Comparison of ENCODE assay signal across 15 cellular contexts in the genomic region with DNA sequence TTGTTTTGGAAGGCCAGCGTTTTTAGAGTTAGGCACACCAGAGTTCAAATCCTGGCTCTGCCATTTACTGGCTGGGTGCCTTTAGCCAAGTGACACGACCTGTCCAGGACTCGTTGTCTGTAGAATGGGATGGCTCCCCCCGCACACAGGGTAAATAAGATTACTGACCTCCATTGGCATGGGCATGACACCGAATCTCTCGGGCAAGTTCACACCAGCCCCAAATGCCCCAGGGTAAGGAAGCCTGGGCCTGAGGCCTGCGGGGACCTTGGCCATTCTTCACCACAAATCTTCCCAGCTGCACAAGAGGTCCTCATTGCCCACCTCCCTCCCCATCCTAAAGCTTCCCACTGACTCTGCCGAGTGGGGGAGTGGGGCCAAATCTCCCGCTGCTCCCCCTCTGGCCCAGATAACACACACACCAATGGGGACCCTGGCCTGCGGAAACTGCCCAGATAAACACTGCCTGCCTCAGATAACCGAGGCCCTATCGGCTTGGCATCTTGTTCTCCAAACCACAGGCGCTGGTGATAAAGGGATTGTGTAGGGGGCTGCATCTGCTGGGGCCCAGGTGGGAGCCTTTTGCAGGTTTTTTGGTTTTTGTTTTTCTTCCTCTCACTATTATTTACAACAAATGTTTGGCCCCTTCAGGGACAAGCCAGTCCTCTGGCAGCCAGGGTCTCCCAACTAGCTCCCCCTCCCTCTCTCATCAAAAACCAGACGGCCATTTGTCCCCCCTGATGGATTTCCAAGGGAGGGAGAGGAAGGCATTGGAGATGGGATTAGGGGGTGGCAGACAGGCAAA.
"Had no signal": no experiment of that assay in that cellular context is flagged by ENCODE, and none has a peak within 500 bp of the region (broad histone marks: within the 10 kb centered on the region; RNA-seq: fewer than 3 reads in every experiment).

No MANE protein-coding gene starts in this region.

- H3K4me1 Mint-ChIP-seq: immature natural killer cell had no signal

- H3K36me3 Mint-ChIP-seq: immature natural killer cell; naive thymus-derived CD8-positive, alpha-beta T cell had no signal

- H3K9me3 Mint-ChIP-seq: effector memory CD8-positive, alpha-beta T cell; immature natural killer cell; naive thymus-derived CD8-positive, alpha-beta T cell had no signal

- H3K4me3 Mint-ChIP-seq: effector memory CD8-positive, alpha-beta T cell; immature natural killer cell; naive thymus-derived CD8-positive, alpha-beta T cell had no signal

- DNase-seq: effector memory CD8-positive, alpha-beta T cell; foreskin keratinocyte; immature natural killer cell; kidney; left cardiac atrium; left ventricle myocardium superior; naive thymus-derived CD8-positive, alpha-beta T cell; stimulated activated CD4-positive, alpha-beta T cell treated with anti-CD3 and anti-CD28 coated beads, Interleukin-2, amount 100 ng/mL, for 24 hours; stimulated activated CD4-positive, alpha-beta T cell treated with anti-CD3 and anti-CD28 coated beads, Interleukin-4, amount 100 ng/mL, for 4 hours; stimulated activated naive CD4-positive, alpha-beta T cell; stomach; transverse colon had no signal

- H3K9me3 ChIP-seq: stomach, thoracic aorta, transverse colon had no signal

- H3K27me3 ChIP-seq: foreskin keratinocyte had no signal

- FAIRE-seq: kidney had no signal

- H3K27ac Mint-ChIP-seq: effector memory CD8-positive, alpha-beta T cell; immature natural killer cell; naive thymus-derived CD8-positive, alpha-beta T cell had no signal

- H3K4me1 ChIP-seq: stomach, transverse colon had no signal

- H3K4me3 ChIP-seq: lung, stomach, thoracic aorta, transverse colon had no signal

- H3K27ac ChIP-seq: foreskin keratinocyte, stomach, thoracic aorta, transverse colon had no signal

- ATAC-seq: effector memory CD8-positive, alpha-beta T cell; foreskin keratinocyte; left cardiac atrium; left ventricle myocardium superior; naive thymus-derived CD8-positive, alpha-beta T cell; sciatic nerve had no signal

- H3K36me3 ChIP-seq: stomach, thoracic aorta, transverse colon had no signal
